Comparison of ENCODE assay signal across 18 cellular contexts in genomic region chr22:26038365-26038764, GRCh38.
DNase-seq lines count a peak whose midpoint lies in the region; ATAC-seq, FAIRE-seq and TF ChIP-seq lines count a peak whose summit lies in the region.
"Had no signal": no experiment of that assay in that cellular context is flagged by ENCODE, and none has a peak within 500 bp of the region (broad histone marks: within the 10 kb centered on the region; RNA-seq: fewer than 3 reads in every experiment).

No MANE protein-coding gene starts in this region.

- DNase-seq in NCI-H345 (lab: John Stamatoyannopoulos, UW) (peak; percentile 24), NCI-H345 treated with DMSO at 0.1 percent for 48 hours (lab: John Stamatoyannopoulos, UW; ENCODE audit: unreplicated experiment) (no peak), HuH-7 (ENCODE audit: low spot score) (peak; percentile 7), SW480 (ENCODE audit: low spot score) (peak; percentile 32), iPS-NIHi7 (ENCODE audit: extremely low spot score) (peak; percentile 31), GM12892 (ENCODE audit: insufficient read length) (no peak)
- DNase-seq: BE2C; CD8-positive, alpha-beta memory T cell; NCI-H1417; NCI-H1930; NCI-H524 treated with DMSO at 0.1 percent for 48 hours; PC-9 had no signal

- no peak for FAIRE-seq in GM12892 (lab: Jason Lieb, UNC)
- FAIRE-seq: D721Med, GM12891, GM18507, H54 had no signal

- TF ChIP-seq POLR2A in GM12892 (IDR thresholded peaks at IDR 0.05; ENCODE audit: low read depth, low read length) = no peak

- ATAC-seq in GM21515 (IDR thresholded peaks at IDR 0.05; ENCODE audit: unreplicated experiment) = no peak
- no peak for ATAC-seq in activated CD4-positive, CD25-positive, alpha-beta regulatory T cell treated with anti-CD3 and anti-CD28 coated beads, Interleukin-2, amount 50 U/mL, for 24 hours

Comparison
In these comparisons a context has a peak if more than half of its experiments do, and no peak if none do; other contexts are left out.
1. DNase-seq: peak in NCI-H345 (single experiment), HuH-7 (single experiment), SW480 (single experiment) and iPS-NIHi7 (single experiment); none in NCI-H345 treated with DMSO at 0.1 percent for 48 hours (single experiment) and GM12892 (single experiment).